Comparison of ENCODE assay signal across 11 cellular contexts in genomic region chr3:185807455-185808068, GRCh38. TPM values are rescaled to one million over a fixed set of nuclear protein-coding genes. Genes with fewer than 3 reads are reported as not detected.
A peak's percentile ranks its signal among the peaks of the same experiment; 100 is the strongest.
DNase-seq lines count a peak whose midpoint lies in the region; ATAC-seq and TF ChIP-seq lines count a peak whose summit lies in the region.
"Had no signal": no experiment of that assay in that cellular context is flagged by ENCODE, and none has a peak within 500 bp of the region (broad histone marks: within the 10 kb centered on the region; RNA-seq: fewer than 3 reads in every experiment).

No MANE protein-coding gene starts in this region.

- peaks cover 13% of the 10 kb centered on the region for H3K4me1 Mint-ChIP-seq in endodermal cell
- no peaks in the 10 kb centered on the region for H3K4me1 Mint-ChIP-seq in activated CD4-positive, alpha-beta T cell treated with anti-CD3 and anti-CD28 coated beads, Interleukin-2, amount 10 ng/mL, durations not matched to agents 24 days and 14 days
- H3K4me1 Mint-ChIP-seq: activated naive CD8-positive, alpha-beta T cell treated with anti-CD3 and anti-CD28 coated beads, Interleukin-2, amount 50 U/mL, for 24 hours had no signal

- POLR2A ChIA-PET in HCT116 (lab: Charles Lee), result interaction anchor here (1.0 to 1.3 kb wide), 2 partner anchors 10 to 14 kb away, joined by 5 to 7 read pairs; no protein-coding TSS in a partner anchor

- H3K4me3 ChIP-seq in HCT116 (replicated peaks in 1 of 2; ENCODE audit: low read depth in 1 of 2, low read length in 2 of 2) (no peak overlapping the region), endodermal cell (ENCODE audit: low read length) (no peak overlapping the region), osteoblast (ENCODE audit: insufficient read depth, low read length) (no peak overlapping the region)
- H3K4me3 ChIP-seq: psoas muscle had no signal

- no TSS peak for BruUV-seq in HCT116 (replicated peaks; lab: Mats Ljungman, UMichigan)

- H2AFZ ChIP-seq in HCT116 (ENCODE audit: low read depth, low read length, poor library complexity, severe bottlenecking) (no peak overlapping the region), osteoblast (ENCODE audit: low read length) (no peak overlapping the region)

- no peak for TF ChIP-seq POLR2A in HCT116 (IDR thresholded peaks at IDR 0.05; ENCODE audit: borderline replicate concordance, extremely low read depth, insufficient read depth, insufficient read length)

- no peak for TF ChIP-seq RAD21 in HCT116 (IDR thresholded peaks at IDR 0.05; ENCODE audit: low read depth)

- 78 to 94% methylated on average over 2 to 3 of the region's 3 CpGs for WGBS in endodermal cell (ENCODE audit: insufficient coverage in 1 of 2, insufficient read length in 1 of 2), 2 experiments

- ATAC-seq in HCT116 (peak; percentile 80), HG03039 (IDR thresholded peaks at IDR 0.05; ENCODE audit: unreplicated experiment) (no peak)
- ATAC-seq: activated naive CD8-positive, alpha-beta T cell treated with anti-CD3 and anti-CD28 coated beads, Interleukin-2, amount 50 U/mL, for 24 hours; psoas muscle had no signal

- TF ChIP-seq CTCF in HCT116 (IDR thresholded peaks at IDR 0.05 in 2 of 3, conservative IDR thresholded peaks at IDR 0.05 in 1 of 3; ENCODE audit: borderline replicate concordance in 1 of 3, insufficient read depth in 1 of 3, low read depth in 2 of 3, low read length in 2 of 3) (no peak), endodermal cell (conservative IDR thresholded peaks at IDR 0.05) (no peak), osteoblast (IDR thresholded peaks at IDR 0.05; ENCODE audit: extremely low read depth, low read depth, low read length) (no peak)

- peaks cover 14% of the 10 kb centered on the region for H3K36me3 Mint-ChIP-seq in endodermal cell (ENCODE audit: low read depth)
- H3K36me3 Mint-ChIP-seq in activated CD4-positive, alpha-beta T cell treated with anti-CD3 and anti-CD28 coated beads, Interleukin-2, amount 10 ng/mL, durations not matched to agents 24 days and 14 days (ENCODE audit: low read depth), result no peaks in the 10 kb centered on the region

- H3K4me1 ChIP-seq in HCT116 (ENCODE audit: control insufficient read depth in 1 of 2, insufficient read depth in 2 of 2, low read length in 2 of 2) (peaks cover 7 to 41% of the 10 kb centered on the region in 2 experiments), endodermal cell (ENCODE audit: control insufficient read depth, insufficient read depth, low read length) (peaks cover 4% of the 10 kb centered on the region), osteoblast (ENCODE audit: insufficient read depth, low read length) (peaks cover 6% of the 10 kb centered on the region)
- H3K4me1 ChIP-seq: psoas muscle had no signal

- no peak overlapping the region for H3K27ac ChIP-seq in HCT116 (ENCODE audit: low read depth, low read length)
- H3K27ac ChIP-seq in endodermal cell (ENCODE audit: low read depth, low read length), result no peak overlapping the region
- H3K27ac ChIP-seq in osteoblast (ENCODE audit: low read depth, low read length), result peak overlapping the region; percentile 10
- H3K27ac ChIP-seq: psoas muscle, VCaP had no signal

- peak; percentile 79 for DNase-seq in HCT116 (ENCODE audit: low read depth, low spot score)
- DNase-seq in NOMO-1 treated with dmso at 0.1 percent for 144 hours (lab: John Stamatoyannopoulos, UW; ENCODE audit: unreplicated experiment), result peak; percentile 39
- DNase-seq in endodermal cell, result peak; percentile 80
- DNase-seq in osteoblast (ENCODE audit: insufficient read length, low spot score, missing footprints), result peak; percentile 81
- DNase-seq in SIG-M5 (lab: John Stamatoyannopoulos, UW), result no peak
- no peak for DNase-seq in activated CD4-positive, alpha-beta T cell treated with anti-CD3 and anti-CD28 coated beads, Interleukin-2, amount 10 ng/mL, durations not matched to agents 24 days and 14 days
- no peak for DNase-seq in DMS79 (lab: John Stamatoyannopoulos, UW)
- DNase-seq: activated naive CD8-positive, alpha-beta T cell treated with anti-CD3 and anti-CD28 coated beads, Interleukin-2, amount 50 U/mL, for 24 hours; psoas muscle had no signal

- no peaks in the 10 kb centered on the region for H3K27me3 Mint-ChIP-seq in endodermal cell (ENCODE audit: insufficient read depth)
- H3K27me3 Mint-ChIP-seq in activated CD4-positive, alpha-beta T cell treated with anti-CD3 and anti-CD28 coated beads, Interleukin-2, amount 10 ng/mL, durations not matched to agents 24 days and 14 days, result peaks cover 22% of the 10 kb centered on the region

- intact Hi-C loops in HCT116 (cut with micrococcal nuclease), result no loop called here
- intact Hi-C loops in activated CD4-positive, alpha-beta T cell treated with anti-CD3 and anti-CD28 coated beads, Interleukin-2, amount 10 ng/mL, durations not matched to agents 24 days and 14 days (cut with micrococcal nuclease), result no loop called here

- H3K9me3 Mint-ChIP-seq in endodermal cell, result peaks cover 3% of the 10 kb centered on the region
- H3K9me3 Mint-ChIP-seq in activated CD4-positive, alpha-beta T cell treated with anti-CD3 and anti-CD28 coated beads, Interleukin-2, amount 10 ng/mL, durations not matched to agents 24 days and 14 days, result peaks cover 4% of the 10 kb centered on the region
- H3K9me3 Mint-ChIP-seq: activated naive CD8-positive, alpha-beta T cell treated with anti-CD3 and anti-CD28 coated beads, Interleukin-2, amount 50 U/mL, for 24 hours had no signal

- H3K36me3 ChIP-seq in HCT116 (ENCODE audit: control insufficient read depth in 1 of 2, insufficient read depth in 2 of 2, low read length in 2 of 2) (no peaks in the 10 kb centered on the region), endodermal cell (ENCODE audit: control insufficient read depth, insufficient read depth, low read length) (peaks cover 11% of the 10 kb centered on the region), osteoblast (ENCODE audit: insufficient read depth, low read length) (no peaks in the 10 kb centered on the region)

- H3K9me3 ChIP-seq in HCT116 (ENCODE audit: control insufficient read depth in 1 of 2, insufficient read depth in 1 of 2, low read depth in 1 of 2, low read length in 2 of 2) (no peaks in the 10 kb centered on the region), endodermal cell (ENCODE audit: control insufficient read depth, low read length) (peaks cover 7% of the 10 kb centered on the region), osteoblast (ENCODE audit: low read depth, low read length) (no peaks in the 10 kb centered on the region)
- H3K9me3 ChIP-seq: psoas muscle had no signal

- H3K4me3 Mint-ChIP-seq in endodermal cell, result no peak overlapping the region
- no peak overlapping the region for H3K4me3 Mint-ChIP-seq in activated CD4-positive, alpha-beta T cell treated with anti-CD3 and anti-CD28 coated beads, Interleukin-2, amount 10 ng/mL, durations not matched to agents 24 days and 14 days
- H3K4me3 Mint-ChIP-seq: activated naive CD8-positive, alpha-beta T cell treated with anti-CD3 and anti-CD28 coated beads, Interleukin-2, amount 50 U/mL, for 24 hours had no signal

- H4K20me1 ChIP-seq in HCT116 (ENCODE audit: insufficient read depth) (peaks cover 13% of the 10 kb centered on the region; the same call in 1 of the 2 replicates), osteoblast (ENCODE audit: insufficient read depth, low read length) (peaks cover 19% of the 10 kb centered on the region)

- no peak overlapping the region for H3K4me2 ChIP-seq in HCT116 (ENCODE audit: low read length)
- H3K4me2 ChIP-seq in osteoblast (ENCODE audit: insufficient read depth, low read length), result no peak overlapping the region

- H3K79me2 ChIP-seq in HCT116 (ENCODE audit: insufficient read depth, low read length), result peaks cover 100% of the 10 kb centered on the region
- H3K79me2 ChIP-seq in osteoblast (ENCODE audit: insufficient read depth, low read length), result peaks cover 84% of the 10 kb centered on the region

- H3K27me3 ChIP-seq in HCT116 (ENCODE audit: insufficient read depth, low read length) (no peaks in the 10 kb centered on the region), endodermal cell (ENCODE audit: control insufficient read depth, insufficient read depth, low read length, poor library complexity, severe bottlenecking) (no peaks in the 10 kb centered on the region), osteoblast (ENCODE audit: insufficient read depth, low read length) (no peaks in the 10 kb centered on the region)

- no peak overlapping the region for H3K27ac Mint-ChIP-seq in endodermal cell
- H3K27ac Mint-ChIP-seq in activated CD4-positive, alpha-beta T cell treated with anti-CD3 and anti-CD28 coated beads, Interleukin-2, amount 10 ng/mL, durations not matched to agents 24 days and 14 days, result no peak overlapping the region
- H3K27ac Mint-ChIP-seq: activated naive CD8-positive, alpha-beta T cell treated with anti-CD3 and anti-CD28 coated beads, Interleukin-2, amount 50 U/mL, for 24 hours had no signal

- no peaks in the 10 kb centered on the region for H3K9me2 ChIP-seq in HCT116 (ENCODE audit: insufficient read depth)

- RAD21 ChIA-PET in HCT116 (lab: Charles Lee; ENCODE audit: low non-redundant PET in 1 of 2, low total read pairs in 2 of 2, uncharacterized antibody in 2 of 2, unreplicated experiment in 2 of 2), result no interaction called here

- no peak overlapping the region for H3K9ac ChIP-seq in HCT116 (ENCODE audit: low read length)
- no peak overlapping the region for H3K9ac ChIP-seq in endodermal cell (ENCODE audit: extremely low read depth, low read length, poor library complexity, severe bottlenecking)

- CTCF ChIA-PET in HCT116 (lab: Charles Lee), result no interaction called here

TF ChIP-seq in HCT116, 20 proteins besides CTCF, POLR2A, EP300 and RAD21 (continues in another document):
- TF ChIP-seq ELF1 (IDR thresholded peaks at IDR 0.05; ENCODE audit: borderline replicate concordance, low read depth), result no peak
- peak; percentile 72; the same call in 1 of the 2 replicates for TF ChIP-seq SIN3A (IDR thresholded peaks at IDR 0.05; ENCODE audit: low read depth)
- no peak for TF ChIP-seq ZFX (IDR thresholded peaks at IDR 0.05)
- no peak for TF ChIP-seq ZNF274 (IDR thresholded peaks at IDR 0.05; ENCODE audit: low read depth, low read length)
- TF ChIP-seq ATF3 (IDR thresholded peaks at IDR 0.05), result 0 out of 2 replicates have a peak, but pooled peaks have one; percentile 10
- peak; percentile 46; the same call in 1 of the 2 replicates for TF ChIP-seq CEBPB (IDR thresholded peaks at IDR 0.05; ENCODE audit: low read depth)
- TF ChIP-seq EZH2phosphoT487 (IDR thresholded peaks at IDR 0.05; ENCODE audit: borderline replicate concordance), result no peak
- no peak for TF ChIP-seq TCF7L2 (IDR thresholded peaks at IDR 0.05; ENCODE audit: borderline replicate concordance, extremely low read depth, insufficient read depth, insufficient read length)

RNA-seq across cellular contexts. Expression of gene IGF2BP2, which starts 17.3 kb away (rescaled TPM):
- total RNA-seq in HCT116 (2021; ENCODE audit: unreplicated experiment), result 135 TPM
- 75.1 and 88.7 TPM in 2 replicates for polyA plus RNA-seq in HCT116 (2012)
- 100 to 1,000 TPM; 143 to 162 TPM for total RNA-seq in endodermal cell
- 156 TPM for polyA plus RNA-seq in endodermal cell (2013, experiment 1 of 2)
- polyA plus RNA-seq in endodermal cell (2013, experiment 2 of 2), result 148 TPM
- total RNA-seq in osteoblast, result 80.4 and 81.8 TPM in 2 replicates
- total RNA-seq in activated CD4-positive, alpha-beta T cell treated with anti-CD3 and anti-CD28 coated beads, Interleukin-2, amount 10 ng/mL, durations not matched to agents 24 days and 14 days, result 0.64 and 0.89 TPM in 2 replicates

Comparison
In these comparisons a context has a peak if more than half of its experiments do, and no peak if none do; other contexts are left out.
1. DNase-seq: peak in HCT116 (single experiment), NOMO-1 treated with dmso at 0.1 percent for 144 hours (single experiment), endodermal cell (single experiment) and osteoblast (single experiment); none in SIG-M5 (single experiment), activated CD4-positive, alpha-beta T cell treated with anti-CD3 and anti-CD28 coated beads, Interleukin-2, amount 10 ng/mL, durations not matched to agents 24 days and 14 days (single experiment) and DMS79 (single experiment).
2. RNA of gene IGF2BP2, which starts 17.3 kb away (total RNA-seq): 143 to 162 TPM in endodermal cell, 135 TPM in HCT116 (single experiment) and 80.4 to 81.8 TPM in osteoblast; 0.64 to 0.89 TPM in activated CD4-positive, alpha-beta T cell treated with anti-CD3 and anti-CD28 coated beads, Interleukin-2, amount 10 ng/mL, durations not matched to agents 24 days and 14 days; every median in the first group is over 10 times any median in the second.